1 cellular context compared by ENCODE assay signal in genomic region chr17:28346746-28347246, GRCh38.
TF ChIP-seq lines count a peak whose summit lies in the region.

No MANE protein-coding gene starts in this region.

TF ChIP-seq in IMR-90, 13 proteins besides CTCF, POLR2A, EP300 and RAD21:
- TF ChIP-seq CHD1 (IDR thresholded peaks at IDR 0.05; ENCODE audit: low read depth, low read length) (no peak), SMC3 (IDR thresholded peaks at IDR 0.05; ENCODE audit: low read depth, low read length) (peak; percentile 28), FOS (IDR thresholded peaks at IDR 0.05; ENCODE audit: low read depth, low read length) (no peak), MAZ (IDR thresholded peaks at IDR 0.05; ENCODE audit: borderline replicate concordance, low read depth, low read length) (no peak), MXI1 (IDR thresholded peaks at IDR 0.05; ENCODE audit: borderline replicate concordance, low read depth, low read length) (no peak), BHLHE40 (IDR thresholded peaks at IDR 0.05; ENCODE audit: low read depth, low read length) (no peak)
TF ChIP-seq in IMR-90: peak in this region for 1.
